In the genomic region with DNA sequence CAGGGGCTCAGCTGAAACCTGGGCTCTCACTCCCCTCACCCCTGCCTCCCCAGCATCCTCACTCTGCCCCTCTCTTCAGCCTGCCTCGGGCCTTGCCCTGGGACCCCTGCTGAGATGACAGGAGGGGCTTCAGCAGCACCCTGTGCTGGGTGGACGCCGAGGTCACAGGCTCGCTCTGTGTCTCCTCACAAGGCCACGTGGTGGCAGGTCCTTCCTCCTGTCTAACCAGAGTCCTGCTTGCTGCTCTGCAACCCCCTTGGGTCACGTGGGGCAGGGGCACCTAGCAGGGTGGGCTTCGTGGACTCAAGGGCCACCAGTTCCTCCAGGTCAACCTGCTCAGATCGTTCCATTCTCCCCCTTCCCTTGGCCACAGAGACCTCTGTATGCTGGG, we compare ENCODE assay signal across 32 cellular contexts.
DNase-seq lines count a peak whose midpoint lies in the region; ATAC-seq and TF ChIP-seq lines count a peak whose summit lies in the region.
"Had no signal": no experiment of that assay in that cellular context is flagged by ENCODE, and none has a peak within 500 bp of the region (broad histone marks: within the 10 kb centered on the region; RNA-seq: fewer than 3 reads in every experiment).

No MANE protein-coding gene starts in this region.

- H3K4me1 Mint-ChIP-seq in stimulated activated naive CD8-positive, alpha-beta T cell treated with anti-CD3 and anti-CD28 coated beads, Interleukin-15, Interleukin-2, amounts not matched to agents 100 ng/mL and 50 ng/mL, for 24 hours (ENCODE audit: low read depth): no peaks in the 10 kb centered on the region
- no peaks in the 10 kb centered on the region for H3K4me1 Mint-ChIP-seq in stimulated activated naive CD8-positive, alpha-beta T cell treated with anti-CD3 and anti-CD28 coated beads, Interleukin-15, amount 100 ng/mL, for 72 hours
- H3K4me1 Mint-ChIP-seq: nephron progenitor cell had no signal

- H3K9me3 Mint-ChIP-seq in stimulated activated naive CD8-positive, alpha-beta T cell treated with anti-CD3 and anti-CD28 coated beads, Interleukin-15, Interleukin-2, amounts not matched to agents 100 ng/mL and 50 ng/mL, for 24 hours: no peaks in the 10 kb centered on the region
- no peaks in the 10 kb centered on the region for H3K9me3 Mint-ChIP-seq in stimulated activated naive CD8-positive, alpha-beta T cell treated with anti-CD3 and anti-CD28 coated beads, Interleukin-15, amount 100 ng/mL, for 72 hours
- H3K9me3 Mint-ChIP-seq: activated naive CD4-positive, alpha-beta T cell treated with anti-CD3 and anti-CD28 coated beads, Interleukin-2, amount 50 U/mL, for 72 hours; CD8-positive, alpha-beta T cell had no signal

- no peak overlapping the region for H3K4me3 ChIP-seq in right cardiac atrium (ENCODE audit: low read length)
- no peak overlapping the region for H3K4me3 ChIP-seq in mucosa of descending colon
- no peak overlapping the region for H3K4me3 ChIP-seq in aorta (ENCODE audit: low read length in 2 of 2)
- H3K4me3 ChIP-seq: A549, ascending aorta, colonic mucosa, MG63, pancreas, PC-9, tibial artery had no signal

- WGBS in right cardiac atrium: 66% methylated on average over 8 of the region's 8 CpGs
- 76 to 77% methylated on average over 8 of the region's 8 CpGs for WGBS in aorta, 2 donors

- no peak for TF ChIP-seq CTCF in mucosa of descending colon (IDR thresholded peaks at IDR 0.05)

- no peaks in the 10 kb centered on the region for H3K4me1 ChIP-seq in right cardiac atrium (ENCODE audit: control insufficient read depth, insufficient read depth, low read length)
- no peaks in the 10 kb centered on the region for H3K4me1 ChIP-seq in mucosa of descending colon (ENCODE audit: low read depth)
- no peaks in the 10 kb centered on the region for H3K4me1 ChIP-seq in aorta (ENCODE audit: control insufficient read depth in 1 of 2, insufficient read depth in 2 of 2, low read length in 2 of 2)
- H3K4me1 ChIP-seq: A549, ascending aorta, colonic mucosa, pancreas had no signal

- ATAC-seq in stimulated activated naive CD8-positive, alpha-beta T cell treated with anti-CD3 and anti-CD28 coated beads, Interleukin-15, amount 100 ng/mL, for 72 hours: no peak
- ATAC-seq in right cardiac atrium (peak; percentile 57 to 67), mucosa of descending colon (no peak), aorta (ENCODE audit: low FRiP score) (peak; percentile 70), GM21367 (IDR thresholded peaks at IDR 0.05; ENCODE audit: unreplicated experiment) (no peak)
- ATAC-seq: activated naive CD4-positive, alpha-beta T cell treated with anti-CD3 and anti-CD28 coated beads, Interleukin-2, amount 50 U/mL, for 72 hours; CD8-positive, alpha-beta T cell had no signal

- intact Hi-C loops in right cardiac atrium (cut with DNase I): loop anchor here (2.0 to 10.0 kb wide), 3 partner anchors 144 to 148 kb away; no protein-coding TSS in a partner anchor
- intact Hi-C loops in mucosa of descending colon (cut with DNase I, micrococcal nuclease): loop anchor here in 1 of 2 donors (5.0 kb wide), 1 partner anchor 146 kb away; no protein-coding TSS in a partner anchor
- intact Hi-C loops in aorta (cut with DNase I): loop anchor here (5.0 kb wide), 1 partner anchor 146 kb away; no protein-coding TSS in a partner anchor

- no peaks in the 10 kb centered on the region for H3K36me3 Mint-ChIP-seq in stimulated activated naive CD8-positive, alpha-beta T cell treated with anti-CD3 and anti-CD28 coated beads, Interleukin-15, Interleukin-2, amounts not matched to agents 100 ng/mL and 50 ng/mL, for 24 hours (ENCODE audit: low read depth)
- H3K36me3 Mint-ChIP-seq: activated naive CD4-positive, alpha-beta T cell treated with anti-CD3 and anti-CD28 coated beads, Interleukin-2, amount 50 U/mL, for 72 hours; CD8-positive, alpha-beta T cell had no signal

- H3K27me3 ChIP-seq in right cardiac atrium (ENCODE audit: control insufficient read depth, insufficient read depth): no peaks in the 10 kb centered on the region
- H3K27me3 ChIP-seq in aorta (ENCODE audit: control insufficient read depth in 1 of 2, insufficient read depth in 2 of 2, low read length in 1 of 2): no peaks in the 10 kb centered on the region
- H3K27me3 ChIP-seq: ascending aorta, colonic mucosa, MG63, pancreas, tibial artery had no signal

- H3K9me3 ChIP-seq in right cardiac atrium (ENCODE audit: control insufficient read depth, low read length) (no peaks in the 10 kb centered on the region), mucosa of descending colon (no peaks in the 10 kb centered on the region), aorta (ENCODE audit: control insufficient read depth, low read length) (no peaks in the 10 kb centered on the region)
- H3K9me3 ChIP-seq: A549, ascending aorta, colonic mucosa, MG63, pancreas, tibial artery had no signal

- no peak for DNase-seq in stimulated activated naive CD8-positive, alpha-beta T cell treated with anti-CD3 and anti-CD28 coated beads, Interleukin-15, amount 100 ng/mL, for 72 hours
- DNase-seq in right cardiac atrium (peak in 1 of 3 donors; percentile 18), mucosa of descending colon (peak in 2 of 3 donors; percentile 26 to 39), aorta (peak in 1 of 2 donors; percentile 75), NOMO-1 treated with DMSO at 0.1 percent for 48 hours (lab: John Stamatoyannopoulos, UW; ENCODE audit: unreplicated experiment) (no peak), NCI-H524 (lab: John Stamatoyannopoulos, UW) (no peak)
- DNase-seq: activated CD4-positive, alpha-beta T cell treated with anti-CD3 and anti-CD28 coated beads for 4 hours; AML-193; CD8-positive, alpha-beta T cell; colonic mucosa; effector CD8-positive, alpha-beta T cell; GOT3; hypothalamus; MG63; NCI-H1105; NCI-H187; NCI-H524 treated with DMSO at 0.1 percent for 48 hours; nephron progenitor cell; NK-92 treated with Interleukin-12 subunit alpha and Interleukin-12 subunit beta, amount 100 ng/mL, for 24 hours; PC-9; retina; SHP77; small intestine had no signal

- H3K27me3 Mint-ChIP-seq in stimulated activated naive CD8-positive, alpha-beta T cell treated with anti-CD3 and anti-CD28 coated beads, Interleukin-15, Interleukin-2, amounts not matched to agents 100 ng/mL and 50 ng/mL, for 24 hours: no peaks in the 10 kb centered on the region
- peaks cover 12% of the 10 kb centered on the region for H3K27me3 Mint-ChIP-seq in stimulated activated naive CD8-positive, alpha-beta T cell treated with anti-CD3 and anti-CD28 coated beads, Interleukin-15, amount 100 ng/mL, for 72 hours

- H3K36me3 ChIP-seq in mucosa of descending colon (ENCODE audit: low read depth) (no peaks in the 10 kb centered on the region), aorta (ENCODE audit: control insufficient read depth in 1 of 2, insufficient read depth in 2 of 2, low read length in 1 of 2) (no peaks in the 10 kb centered on the region)
- H3K36me3 ChIP-seq: ascending aorta, colonic mucosa, MG63, pancreas, tibial artery had no signal

- H3K4me3 Mint-ChIP-seq in stimulated activated naive CD8-positive, alpha-beta T cell treated with anti-CD3 and anti-CD28 coated beads, Interleukin-15, Interleukin-2, amounts not matched to agents 100 ng/mL and 50 ng/mL, for 24 hours: no peak overlapping the region
- H3K4me3 Mint-ChIP-seq in stimulated activated naive CD8-positive, alpha-beta T cell treated with anti-CD3 and anti-CD28 coated beads, Interleukin-15, amount 100 ng/mL, for 72 hours: no peak overlapping the region
- H3K4me3 Mint-ChIP-seq: CD8-positive, alpha-beta T cell; nephron progenitor cell had no signal

- H3K27ac Mint-ChIP-seq in stimulated activated naive CD8-positive, alpha-beta T cell treated with anti-CD3 and anti-CD28 coated beads, Interleukin-15, Interleukin-2, amounts not matched to agents 100 ng/mL and 50 ng/mL, for 24 hours: peak overlapping the region; percentile 21
- no peak overlapping the region for H3K27ac Mint-ChIP-seq in stimulated activated naive CD8-positive, alpha-beta T cell treated with anti-CD3 and anti-CD28 coated beads, Interleukin-15, amount 100 ng/mL, for 72 hours
- H3K27ac Mint-ChIP-seq: CD8-positive, alpha-beta T cell; nephron progenitor cell had no signal

- H3K27ac ChIP-seq in right cardiac atrium (ENCODE audit: low read length) (no peak overlapping the region), aorta (ENCODE audit: low read depth in 1 of 2, low read length in 2 of 2) (no peak overlapping the region)
- H3K27ac ChIP-seq: A549, ascending aorta, colonic mucosa, HL-60, KMS-11, pancreas, PC-9, tibial artery had no signal

Comparison
In these comparisons a context has a peak if more than half of its experiments do, and no peak if none do; other contexts are left out.
1. ATAC-seq: peak in right cardiac atrium (2 of 2) and aorta (single experiment); none in stimulated activated naive CD8-positive, alpha-beta T cell treated with anti-CD3 and anti-CD28 coated beads, Interleukin-15, amount 100 ng/mL, for 72 hours (single experiment), mucosa of descending colon (single experiment) and GM21367 (single experiment).
2. DNase-seq: peak in mucosa of descending colon (2 of 3); none in stimulated activated naive CD8-positive, alpha-beta T cell treated with anti-CD3 and anti-CD28 coated beads, Interleukin-15, amount 100 ng/mL, for 72 hours (0 of 2), NOMO-1 treated with DMSO at 0.1 percent for 48 hours (single experiment) and NCI-H524 (0 of 2).